Comparison of ENCODE assay signal across 11 cellular contexts in genomic region chr2:46980786-46981583, GRCh38.
DNase-seq lines count a peak whose midpoint lies in the region; ATAC-seq and TF ChIP-seq lines count a peak whose summit lies in the region.
"Had no signal": no experiment of that assay in that cellular context is flagged by ENCODE, and none has a peak within 500 bp of the region (broad histone marks: within the 10 kb centered on the region; RNA-seq: fewer than 3 reads in every experiment).

No MANE protein-coding gene starts in this region.

- H3K36me3 ChIP-seq in BLaER1 treated with 17β-estradiol and CSF1 and Interleukin-3, amounts not matched to agents 10 nM and 100 nM: peaks cover 12 to 39% (median 33%) of the 10 kb centered on the region in 11 experiments; a peak in 19 of 22 replicates
- H3K36me3 ChIP-seq in KMS-11 (ENCODE audit: insufficient read depth): no peaks in the 10 kb centered on the region; the same call in 1 of the 2 replicates
- peaks cover 6% of the 10 kb centered on the region for H3K36me3 ChIP-seq in mucosa of stomach (ENCODE audit: control insufficient read depth, insufficient read depth, low read length)

- peak overlapping the region in 10 of 11 experiments; percentile 15 to 91 (median 82); a peak in 18 of 22 replicates for H3K9ac ChIP-seq in BLaER1 treated with 17β-estradiol and CSF1 and Interleukin-3, amounts not matched to agents 10 nM and 100 nM
- no peak overlapping the region for H3K9ac ChIP-seq in KMS-11
- peak overlapping the region; percentile 46 for H3K9ac ChIP-seq in mucosa of stomach (ENCODE audit: low read length)

- peaks cover 2% of the 10 kb centered on the region; the same call in 1 of the 2 replicates for H3K79me2 ChIP-seq in KMS-11 (ENCODE audit: insufficient read depth, low read depth)

- peak overlapping the region; percentile 81 to 99 (median 93); a peak in 21 of 22 replicates for H3K27ac ChIP-seq in BLaER1 treated with 17β-estradiol and CSF1 and Interleukin-3, amounts not matched to agents 10 nM and 100 nM
- peak overlapping the region; percentile 5; the same call in 1 of the 2 replicates for H3K27ac ChIP-seq in KMS-11
- H3K27ac ChIP-seq: foreskin keratinocyte had no signal

- no peak for ATAC-seq in activated naive CD8-positive, alpha-beta T cell treated with anti-CD3 and anti-CD28 coated beads, Interleukin-2, amount 50 U/mL, for 24 hours
- no peak for ATAC-seq in GM21723 (IDR thresholded peaks at IDR 0.05; ENCODE audit: unreplicated experiment)
- ATAC-seq: foreskin keratinocyte had no signal

- peak overlapping the region; percentile 88 to 98 (median 94) for H3K4me2 ChIP-seq in BLaER1 treated with 17β-estradiol and CSF1 and Interleukin-3, amounts not matched to agents 10 nM and 100 nM
- no peak overlapping the region for H3K4me2 ChIP-seq in KMS-11

- H3K9me3 Mint-ChIP-seq in activated naive CD8-positive, alpha-beta T cell treated with anti-CD3 and anti-CD28 coated beads, Interleukin-2, amount 50 U/mL, for 24 hours: no peaks in the 10 kb centered on the region

- TF ChIP-seq CTCF in KMS-11 (conservative IDR thresholded peaks at IDR 0.05; ENCODE audit: low read depth, low read length): no peak

- H3K27ac Mint-ChIP-seq in activated naive CD8-positive, alpha-beta T cell treated with anti-CD3 and anti-CD28 coated beads, Interleukin-2, amount 50 U/mL, for 24 hours: peak overlapping the region; percentile 91

- peaks cover 85% of the 10 kb centered on the region for H3K4me1 Mint-ChIP-seq in activated naive CD8-positive, alpha-beta T cell treated with anti-CD3 and anti-CD28 coated beads, Interleukin-2, amount 50 U/mL, for 24 hours

- H3K4me3 Mint-ChIP-seq in activated naive CD8-positive, alpha-beta T cell treated with anti-CD3 and anti-CD28 coated beads, Interleukin-2, amount 50 U/mL, for 24 hours: no peak overlapping the region

- H3K27me3 ChIP-seq in BLaER1 treated with 17β-estradiol and CSF1 and Interleukin-3, amounts not matched to agents 10 nM and 100 nM: no peaks in the 10 kb centered on the region
- no peaks in the 10 kb centered on the region for H3K27me3 ChIP-seq in KMS-11 (ENCODE audit: insufficient read depth, low read depth)
- no peaks in the 10 kb centered on the region for H3K27me3 ChIP-seq in mucosa of stomach (ENCODE audit: control insufficient read depth, insufficient read depth, low read length)
- H3K27me3 ChIP-seq: foreskin keratinocyte had no signal

- peaks cover 32% of the 10 kb centered on the region for H3K36me3 Mint-ChIP-seq in activated naive CD8-positive, alpha-beta T cell treated with anti-CD3 and anti-CD28 coated beads, Interleukin-2, amount 50 U/mL, for 24 hours (ENCODE audit: low read depth)

- H4K20me1 ChIP-seq in BLaER1 treated with 17β-estradiol and CSF1 and Interleukin-3, amounts not matched to agents 10 nM and 100 nM: no peaks in the 10 kb centered on the region
- no peaks in the 10 kb centered on the region for H4K20me1 ChIP-seq in KMS-11 (ENCODE audit: insufficient read depth)

- no peaks in the 10 kb centered on the region for H3K9me3 ChIP-seq in BLaER1 treated with 17β-estradiol and CSF1 and Interleukin-3, amounts not matched to agents 10 nM and 100 nM (replicated peaks in 1 of 11)
- no peaks in the 10 kb centered on the region for H3K9me3 ChIP-seq in mucosa of stomach (ENCODE audit: control insufficient read depth, low read length)

- peaks cover 99 to 100% (median 100%) of the 10 kb centered on the region in 10 experiments for H3K4me1 ChIP-seq in BLaER1 treated with 17β-estradiol and CSF1 and Interleukin-3, amounts not matched to agents 10 nM and 100 nM
- H3K4me1 ChIP-seq in KMS-11 (ENCODE audit: low read depth, poor library complexity, severe bottlenecking): peaks cover 54% of the 10 kb centered on the region
- H3K4me1 ChIP-seq in mucosa of stomach (ENCODE audit: control insufficient read depth, insufficient read depth, low read length): peaks cover 52% of the 10 kb centered on the region

- no peak overlapping the region for H2AFZ ChIP-seq in KMS-11 (ENCODE audit: low read depth)

- H3K4me3 ChIP-seq in BLaER1 treated with 17β-estradiol and CSF1 and Interleukin-3, amounts not matched to agents 10 nM and 100 nM: peak overlapping the region in 6 of 10 experiments; percentile 7 to 58 (median 51); a peak in 7 of 20 replicates
- H3K4me3 ChIP-seq in KMS-11 (IDR thresholded peaks at IDR 0.05; ENCODE audit: insufficient read depth, low read depth, low read length) (no peak overlapping the region), mucosa of stomach (ENCODE audit: low read length) (no peak overlapping the region)

- DNase-seq in activated naive CD8-positive, alpha-beta T cell treated with anti-CD3 and anti-CD28 coated beads, Interleukin-2, amount 50 U/mL, for 24 hours: no peak
- DNase-seq in kidney glomerular epithelial cell (lab: John Stamatoyannopoulos, UW) (no peak), NCI-H1694 treated with DMSO at 0.1 percent for 48 hours (lab: John Stamatoyannopoulos, UW) (no peak), HuH-7.5 (ENCODE audit: low spot score) (no peak)
- DNase-seq: activated CD4-positive, CD25-positive, alpha-beta regulatory T cell; foreskin keratinocyte; nucleus accumbens had no signal

- no peaks in the 10 kb centered on the region for H3K27me3 Mint-ChIP-seq in activated naive CD8-positive, alpha-beta T cell treated with anti-CD3 and anti-CD28 coated beads, Interleukin-2, amount 50 U/mL, for 24 hours

Comparison
In these comparisons a context has a peak if more than half of its experiments do, and no peak if none do; other contexts are left out.
1. H3K4me3 ChIP-seq: peak in BLaER1 treated with 17β-estradiol and CSF1 and Interleukin-3, amounts not matched to agents 10 nM and 100 nM (6 of 10); none in KMS-11 (single experiment) and mucosa of stomach (single experiment).